Comparison of ENCODE assay signal across 1 cellular context in genomic region chr12:40099423-40099853, GRCh38.
TF ChIP-seq lines count a peak whose summit lies in the region.

No MANE protein-coding gene starts in this region.

TF ChIP-seq in K562, 482 proteins besides CTCF, POLR2A, EP300 and RAD21 (continued from another document):
- TF ChIP-seq DLX4 (CRISPR knock-in tag; IDR thresholded peaks at IDR 0.05) (no peak), E2F3 (CRISPR knock-in tag; IDR thresholded peaks at IDR 0.05) (no peak), IFI16 (CRISPR knock-in tag; IDR thresholded peaks at IDR 0.05) (no peak), CCNT2 (IDR thresholded peaks at IDR 0.05; ENCODE audit: borderline replicate concordance, extremely low read depth, insufficient read length, low read depth, low read length) (peak; percentile 19), FOXJ2 (tag; IDR thresholded peaks at IDR 0.05) (peak; percentile 96), MED1 (CRISPR knock-in tag; IDR thresholded peaks at IDR 0.05; ENCODE audit: borderline replicate concordance) (no peak), CGGBP1 (CRISPR knock-in tag; IDR thresholded peaks at IDR 0.05) (no peak), EZH2 (IDR thresholded peaks at IDR 0.05; ENCODE audit: borderline replicate concordance, low read depth, low read length) (no peak), PHF21A (IDR thresholded peaks at IDR 0.05; ENCODE audit: borderline replicate concordance, low read depth) (no peak), DNMT1 (IDR thresholded peaks at IDR 0.05) (no peak), KAT7 (CRISPR knock-in tag; IDR thresholded peaks at IDR 0.05; ENCODE audit: borderline replicate concordance) (no peak), ARNT (IDR thresholded peaks at IDR 0.05) (no peak), HDAC3 (IDR thresholded peaks at IDR 0.05; ENCODE audit: borderline replicate concordance, partially characterized antibody) (peak; percentile 58), TCFL5 (CRISPR knock-in tag; conservative IDR thresholded peaks at IDR 0.05) (no peak), ZNF143 (CRISPR knock-in tag; IDR thresholded peaks at IDR 0.05) (no peak), NBN (IDR thresholded peaks at IDR 0.05; ENCODE audit: low read depth) (no peak), ELF2 (CRISPR knock-in tag; IDR thresholded peaks at IDR 0.05) (no peak), FOXP4 (CRISPR knock-in tag; IDR thresholded peaks at IDR 0.05; ENCODE audit: borderline replicate concordance) (no peak), FOS (IDR thresholded peaks at IDR 0.05; ENCODE audit: extremely low read depth, insufficient read length) (no peak), CBFA2T2 (conservative IDR thresholded peaks at IDR 0.05) (peak; percentile 69), CEBPZ (IDR thresholded peaks at IDR 0.05; ENCODE audit: borderline replicate concordance, low read depth, low read length) (no peak), SPI1 (IDR thresholded peaks at IDR 0.05; ENCODE audit: borderline replicate concordance, low read depth, low read length) (no peak), U2AF2 (optimal IDR thresholded peaks at IDR 0.05; ENCODE audit: low read depth, low read length) (no peak), L3MBTL2 (IDR thresholded peaks at IDR 0.05) (peak; percentile 38; the same call in 1 of the 2 replicates), ZNF444 (CRISPR knock-in tag; IDR thresholded peaks at IDR 0.05) (no peak), ZNF212 (CRISPR knock-in tag; IDR thresholded peaks at IDR 0.05) (no peak), ZNF830 (CRISPR knock-in tag; IDR thresholded peaks at IDR 0.05) (no peak), HDGF (IDR thresholded peaks at IDR 0.05) (no peak), PBX2 (CRISPR knock-in tag; IDR thresholded peaks at IDR 0.05; ENCODE audit: low read depth) (no peak), PBX2 (tag; conservative IDR thresholded peaks at IDR 0.05; ENCODE audit: low read depth) (peak; percentile 96), ZNF583 (CRISPR knock-in tag; IDR thresholded peaks at IDR 0.05) (no peak), ATF3 (IDR thresholded peaks at IDR 0.05) (no peak), ATF3 (CRISPR knock-in tag; conservative IDR thresholded peaks at IDR 0.05) (no peak), GTF3C2 (IDR thresholded peaks at IDR 0.05; ENCODE audit: borderline replicate concordance, extremely low read depth, insufficient read length) (no peak), EWSR1 (IDR thresholded peaks at IDR 0.05; ENCODE audit: borderline replicate concordance, low read depth, partially characterized antibody) (no peak), MNT (conservative IDR thresholded peaks at IDR 0.05) (peak in 1 of 2 experiments; percentile 51; a peak in 1 of 4 replicates), ZNF707 (CRISPR knock-in tag; conservative IDR thresholded peaks at IDR 0.05) (no peak)
